In the genomic region with DNA sequence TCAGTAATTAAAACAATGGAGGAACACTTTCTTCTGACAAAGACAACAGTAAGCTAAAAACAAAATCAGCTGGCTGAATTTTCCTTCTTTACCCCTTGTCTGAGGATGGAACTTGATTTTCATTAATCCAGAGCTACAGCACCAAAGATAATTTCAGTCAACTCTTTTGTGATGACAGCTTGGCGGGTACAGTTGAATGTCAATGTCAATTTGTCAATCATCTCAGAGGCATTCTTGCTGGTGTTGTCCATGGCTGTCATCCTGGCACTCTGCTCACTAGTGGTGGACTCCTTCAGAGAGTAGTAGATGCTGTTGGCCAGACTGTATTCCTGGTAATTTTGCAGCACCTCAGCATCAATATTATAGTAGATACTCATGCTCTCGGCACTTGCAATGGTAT, we compare ENCODE assay signal across 40 cellular contexts.
"Had no signal": no experiment of that assay in that cellular context is flagged by ENCODE, and none has a peak within 500 bp of the region (broad histone marks: within the 10 kb centered on the region; RNA-seq: fewer than 3 reads in every experiment).

No MANE protein-coding gene starts in this region.

- H3K4me3 Mint-ChIP-seq: activated naive CD4-positive, alpha-beta T cell treated with anti-CD3 and anti-CD28 coated beads for 36 hours; activated naive CD4-positive, alpha-beta T cell treated with anti-CD3 and anti-CD28 coated beads, Interleukin-2, amount 10 ng/mL, durations not matched to agents 7 days and 5 days; activated naive CD4-positive, alpha-beta T cell treated with anti-CD3 and anti-CD28 coated beads, Interleukin-2, amount 50 U/mL, for 24 hours; activated naive CD8-positive, alpha-beta T cell; activated naive CD8-positive, alpha-beta T cell treated with anti-CD3 and anti-CD28 coated beads for 36 hours; activated naive CD8-positive, alpha-beta T cell treated with anti-CD3 and anti-CD28 coated beads, Interleukin-2, amount 10 ng/mL, durations not matched to agents 7 days and 5 days; activated naive CD8-positive, alpha-beta T cell treated with anti-CD3 and anti-CD28 coated beads, Interleukin-2, amount 50 U/mL, for 24 hours; activated T-cell treated with anti-CD3 and anti-CD28 coated beads, Interleukin-2, amount 50 U/mL, for 24 hours; activated T-cell treated with anti-CD3 and anti-CD28 coated beads, Interleukin-2, amount 50 U/mL, for 4 hours; activated T-cell treated with anti-CD3 and anti-CD28 coated beads, Interleukin-2, amount 50 U/mL, for 72 hours; activated T-helper 1 cell treated with anti-CD3 and anti-CD28 coated beads, Interleukin-12 subunit alpha, Interleukin-12 subunit beta, Interleukin-2, Interleukin-4 antibody, amounts not matched to agents 30 ng/mL and 10 ng/mL and 1 ng/mL, durations not matched to agents 14 hours and 24 hours and 36 hours; activated T-helper 17 cell treated with anti-CD3 and anti-CD28 coated beads, Interleukin-2, amount 50 U/mL, for 72 hours; brain; central memory CD8-positive, alpha-beta T cell had no signal

- ATAC-seq: activated naive CD4-positive, alpha-beta T cell treated with anti-CD3 and anti-CD28 coated beads, Interleukin-2, amount 50 U/mL, for 72 hours; activated naive CD8-positive, alpha-beta T cell treated with anti-CD3 and anti-CD28 coated beads, Interleukin-2, amount 50 U/mL, for 24 hours; activated T-cell treated with anti-CD3 and anti-CD28 coated beads, Interleukin-2, amount 50 U/mL, for 4 hours; activated T-cell treated with anti-CD3 and anti-CD28 coated beads, Interleukin-2, amount 50 U/mL, for 72 hours; activated T-helper 17 cell treated with anti-CD3 and anti-CD28 coated beads, Interleukin-2, amount 50 U/mL, for 72 hours; body of pancreas had no signal

- DNase-seq: activated effector memory CD4-positive, alpha-beta T cell treated with anti-CD3 and anti-CD28 coated beads, Interleukin-2, amount 50 U/mL, for 16 hours; activated effector memory CD4-positive, alpha-beta T cell treated with Interleukin-2 at 50 U/mL for 16 hours; activated gamma-delta T cell; activated gamma-delta T cell treated with Interleukin-2 at 50 U/mL for 16 hours; activated naive CD4-positive, alpha-beta T cell; activated naive CD4-positive, alpha-beta T cell treated with anti-CD3 and anti-CD28 coated beads for 36 hours; activated naive CD4-positive, alpha-beta T cell treated with anti-CD3 and anti-CD28 coated beads, Interleukin-2, amount 10 ng/mL, durations not matched to agents 7 days and 5 days; activated naive CD4-positive, alpha-beta T cell treated with anti-CD3 and anti-CD28 coated beads, Interleukin-2, amount 50 U/mL, for 16 hours; activated naive CD4-positive, alpha-beta T cell treated with Interleukin-2 at 50 U/mL for 16 hours; activated naive CD8-positive, alpha-beta T cell treated with anti-CD3 and anti-CD28 coated beads for 36 hours; activated naive CD8-positive, alpha-beta T cell treated with anti-CD3 and anti-CD28 coated beads, Interleukin-2, amount 10 ng/mL, durations not matched to agents 7 days and 5 days; activated naive CD8-positive, alpha-beta T cell treated with anti-CD3 and anti-CD28 coated beads, Interleukin-2, amount 50 U/mL, for 24 hours; activated T-cell treated with anti-CD3 and anti-CD28 coated beads for 4 hours; activated T-cell treated with anti-CD3 and anti-CD28 coated beads, Interleukin-2, amount 50 U/mL, for 1 hour; activated T-cell treated with anti-CD3 and anti-CD28 coated beads, Interleukin-2, amount 50 U/mL, for 24 hours; activated T-cell treated with anti-CD3 and anti-CD28 coated beads, Interleukin-2, amount 50 U/mL, for 4 hours; activated T-cell treated with anti-CD3 and anti-CD28 coated beads, Interleukin-2, amount 50 U/mL, for 48 hours; activated T-cell treated with anti-CD3 and anti-CD28 coated beads, Interleukin-2, amount 50 U/mL, for 72 hours; adrenal gland; amniotic stem cell; amygdala; anterior cingulate cortex; aorta; body of pancreas; brain microvascular endothelial cell; caudate nucleus; central memory CD4-positive, alpha-beta T cell; cerebellar nuclear complex had no signal

- H3K9me3 ChIP-seq: adrenal gland, body of pancreas had no signal

- H3K27ac Mint-ChIP-seq: activated naive CD4-positive, alpha-beta T cell treated with anti-CD3 and anti-CD28 coated beads for 36 hours; activated naive CD4-positive, alpha-beta T cell treated with anti-CD3 and anti-CD28 coated beads, Interleukin-2, amount 10 ng/mL, durations not matched to agents 7 days and 5 days; activated naive CD4-positive, alpha-beta T cell treated with anti-CD3 and anti-CD28 coated beads, Interleukin-2, amount 50 U/mL, for 24 hours; activated naive CD4-positive, alpha-beta T cell treated with anti-CD3 and anti-CD28 coated beads, Interleukin-2, amount 50 U/mL, for 72 hours; activated naive CD8-positive, alpha-beta T cell; activated naive CD8-positive, alpha-beta T cell treated with anti-CD3 and anti-CD28 coated beads for 36 hours; activated naive CD8-positive, alpha-beta T cell treated with anti-CD3 and anti-CD28 coated beads, Interleukin-2, amount 10 ng/mL, durations not matched to agents 7 days and 5 days; activated naive CD8-positive, alpha-beta T cell treated with anti-CD3 and anti-CD28 coated beads, Interleukin-2, amount 50 U/mL, for 24 hours; activated T-cell treated with anti-CD3 and anti-CD28 coated beads, Interleukin-2, amount 50 U/mL, for 24 hours; activated T-cell treated with anti-CD3 and anti-CD28 coated beads, Interleukin-2, amount 50 U/mL, for 72 hours; activated T-helper 1 cell treated with anti-CD3 and anti-CD28 coated beads, Interleukin-12 subunit alpha, Interleukin-12 subunit beta, Interleukin-2, Interleukin-4 antibody, amounts not matched to agents 30 ng/mL and 10 ng/mL and 1 ng/mL, durations not matched to agents 14 hours and 24 hours and 36 hours; activated T-helper 17 cell treated with anti-CD3 and anti-CD28 coated beads, Interleukin-2, amount 50 U/mL, for 72 hours; activated T-helper 2 cell treated with anti-CD3 and anti-CD28 coated beads, Interferon-gamma antibody, Interleukin-2, Interleukin-4, amounts not matched to agents 10 μg/mL and 5 μg/mL and 100 μg/mL, durations not matched to agents 14 hours and 24 hours and 36 hours; brain had no signal

- H3K36me3 Mint-ChIP-seq: activated naive CD4-positive, alpha-beta T cell treated with anti-CD3 and anti-CD28 coated beads, Interleukin-2, amount 10 ng/mL, durations not matched to agents 7 days and 5 days; activated naive CD4-positive, alpha-beta T cell treated with anti-CD3 and anti-CD28 coated beads, Interleukin-2, amount 50 U/mL, for 24 hours; activated naive CD8-positive, alpha-beta T cell; activated naive CD8-positive, alpha-beta T cell treated with anti-CD3 and anti-CD28 coated beads for 36 hours; brain had no signal

- H3K4me3 ChIP-seq: adrenal gland, ascending aorta, body of pancreas, breast epithelium, cardiac muscle cell had no signal

- H3K36me3 ChIP-seq: adrenal gland, ascending aorta, brain microvascular endothelial cell, breast epithelium, cardiac muscle cell had no signal

- H3K27me3 Mint-ChIP-seq: activated naive CD4-positive, alpha-beta T cell treated with anti-CD3 and anti-CD28 coated beads, Interleukin-2, amount 10 ng/mL, durations not matched to agents 7 days and 5 days; activated naive CD8-positive, alpha-beta T cell treated with anti-CD3 and anti-CD28 coated beads, Interleukin-2, amount 50 U/mL, for 24 hours; activated T-helper 17 cell treated with anti-CD3 and anti-CD28 coated beads, Interleukin-2, amount 50 U/mL, for 72 hours; brain; central memory CD8-positive, alpha-beta T cell had no signal

- FAIRE-seq: bronchial epithelial cell had no signal

- H3K27ac ChIP-seq: adrenal gland, ascending aorta, body of pancreas, brain microvascular endothelial cell, breast epithelium, cardiac muscle cell had no signal

- H3K4me1 Mint-ChIP-seq: activated naive CD4-positive, alpha-beta T cell treated with anti-CD3 and anti-CD28 coated beads, Interleukin-2, amount 10 ng/mL, durations not matched to agents 7 days and 5 days; activated naive CD4-positive, alpha-beta T cell treated with anti-CD3 and anti-CD28 coated beads, Interleukin-2, amount 50 U/mL, for 24 hours; activated naive CD8-positive, alpha-beta T cell treated with anti-CD3 and anti-CD28 coated beads for 36 hours; activated naive CD8-positive, alpha-beta T cell treated with anti-CD3 and anti-CD28 coated beads, Interleukin-2, amount 10 ng/mL, durations not matched to agents 7 days and 5 days; activated naive CD8-positive, alpha-beta T cell treated with anti-CD3 and anti-CD28 coated beads, Interleukin-2, amount 50 U/mL, for 24 hours; activated T-helper 17 cell treated with anti-CD3 and anti-CD28 coated beads, Interleukin-2, amount 50 U/mL, for 72 hours; brain; central memory CD8-positive, alpha-beta T cell had no signal

- H3K27me3 ChIP-seq: adrenal gland, ascending aorta, body of pancreas, brain microvascular endothelial cell, breast epithelium, cardiac muscle cell had no signal

- H3K9me3 Mint-ChIP-seq: activated naive CD8-positive, alpha-beta T cell treated with anti-CD3 and anti-CD28 coated beads, Interleukin-2, amount 10 ng/mL, durations not matched to agents 7 days and 5 days; central memory CD8-positive, alpha-beta T cell had no signal
